10 cellular contexts compared by ENCODE assay signal in the genomic region with DNA sequence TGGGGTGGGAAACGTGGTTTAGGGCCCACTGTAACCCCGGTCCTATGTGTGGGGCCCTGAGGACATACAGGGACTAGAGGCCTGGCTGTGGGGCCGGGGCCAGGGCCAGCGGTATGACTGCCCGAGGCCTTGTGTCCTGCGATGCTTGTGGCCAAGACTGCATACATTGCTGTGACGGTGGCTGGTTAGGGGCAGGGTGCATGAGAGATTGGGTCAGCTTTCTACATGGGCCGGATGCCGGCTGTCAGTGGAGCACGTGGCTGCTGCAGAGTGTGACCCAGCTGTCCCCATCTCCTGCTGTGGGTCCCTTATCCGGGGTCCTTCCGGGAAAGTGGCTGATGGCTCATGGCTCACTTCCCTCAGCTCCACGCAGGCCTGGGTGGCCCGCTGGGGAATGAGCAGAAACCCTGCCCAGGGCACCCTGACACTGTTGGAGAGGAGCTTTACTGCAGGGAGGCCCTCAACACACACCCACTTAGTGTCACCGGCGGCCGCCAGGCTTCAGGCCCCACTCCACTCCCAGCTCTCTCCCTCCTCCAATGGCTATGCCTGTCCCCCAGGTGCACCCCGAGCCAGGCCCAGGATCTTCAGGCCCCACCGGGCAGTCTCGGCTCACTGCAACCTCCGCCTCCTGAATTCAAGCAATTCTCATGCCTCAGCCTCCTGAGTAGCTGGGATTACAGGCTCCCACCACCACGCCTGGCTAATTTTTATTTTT. TPM values are rescaled to one million over a fixed set of nuclear protein-coding genes. Genes with fewer than 3 reads are reported as not detected.
A peak's percentile ranks its signal among the peaks of the same experiment; 100 is the strongest.
DNase-seq lines count a peak whose midpoint lies in the region; ATAC-seq and TF ChIP-seq lines count a peak whose summit lies in the region.
"Had no signal": no experiment of that assay in that cellular context is flagged by ENCODE, and none has a peak within 500 bp of the region (broad histone marks: within the 10 kb centered on the region; RNA-seq: fewer than 3 reads in every experiment).

No MANE protein-coding gene starts in this region.

- H3K27ac ChIP-seq in upper lobe of right lung: no peak overlapping the region
- H3K27ac ChIP-seq: brain microvascular endothelial cell had no signal

- TF ChIP-seq CTCF in upper lobe of right lung (IDR thresholded peaks at IDR 0.05): no peak

- no peaks in the 10 kb centered on the region for H3K9me3 ChIP-seq in upper lobe of right lung

- H3K4me3 ChIP-seq in upper lobe of right lung: peak overlapping the region; percentile 54

- ATAC-seq in Right ventricle myocardium inferior (peak; percentile 11), left lobe of liver (peak; percentile 9), upper lobe of right lung (no peak)

- DNase-seq in Right ventricle myocardium inferior (ENCODE audit: missing footprints) (no peak), cardiac septum (ENCODE audit: low spot score) (no peak), left lobe of liver (ENCODE audit: low spot score) (no peak), upper lobe of right lung (no peak), posterior vena cava (ENCODE audit: low spot score) (no peak)
- DNase-seq in effector CD4-positive, alpha-beta T cell: no peak
- DNase-seq: activated CD4-positive, CD25-positive, alpha-beta regulatory T cell treated with anti-CD3 and anti-CD28 coated beads, Interleukin-2, amount 50 U/mL, for 72 hours; brain microvascular endothelial cell; NCI-H2081; stimulated activated CD4-positive, alpha-beta T cell treated with anti-CD3 and anti-CD28 coated beads, Interleukin-15, amount 100 ng/mL, for 24 hours had no signal

- intact Hi-C loops in Right ventricle myocardium inferior (cut with DNase I) (no loop called here), cardiac septum (cut with DNase I) (no loop called here), upper lobe of right lung (cut with DNase I) (no loop called here), posterior vena cava (cut with DNase I) (no loop called here)

- peaks cover 32% of the 10 kb centered on the region for H3K27me3 ChIP-seq in upper lobe of right lung

- H3K4me1 ChIP-seq in upper lobe of right lung: peaks cover 9% of the 10 kb centered on the region

- H3K36me3 ChIP-seq in upper lobe of right lung: no peaks in the 10 kb centered on the region
- H3K36me3 ChIP-seq: brain microvascular endothelial cell had no signal

RNA-seq across cellular contexts. Expression of a gene that starts 0.8 kb away (rescaled TPM):
- total RNA-seq in Right ventricle myocardium inferior (15.4 TPM), cardiac septum (31.4 TPM), left lobe of liver (0.70 TPM), upper lobe of right lung (7.8 TPM), posterior vena cava (10 to 100 TPM in 1 of 2 donors, 1 to 10 TPM in 1; 7.7 to 10.6 TPM)

RNA-seq across cellular contexts. Expression of a gene that starts 3.9 kb away (rescaled TPM):
- total RNA-seq in Right ventricle myocardium inferior: 9.3 TPM
- 2.8 TPM for total RNA-seq in cardiac septum
- 0.70 TPM for total RNA-seq in left lobe of liver
- total RNA-seq in upper lobe of right lung: 1.3 TPM
- total RNA-seq in posterior vena cava: under 1 TPM; 0.38 to 0.97 TPM

RNA-seq across cellular contexts. Expression of a gene that starts 6.4 kb away (rescaled TPM):
- total RNA-seq in Right ventricle myocardium inferior: 1.6 TPM
- 0.81 TPM for total RNA-seq in cardiac septum
- 0.23 TPM for total RNA-seq in left lobe of liver
- total RNA-seq in upper lobe of right lung: 0.96 TPM
- total RNA-seq in posterior vena cava: under 1 TPM; 0.86 to 0.88 TPM

RNA-seq across cellular contexts. Expression of a gene that starts 41.9 kb away (rescaled TPM):
- 144 TPM for total RNA-seq in Right ventricle myocardium inferior
- total RNA-seq in cardiac septum: 137 TPM
- total RNA-seq in left lobe of liver: 35.8 TPM
- total RNA-seq in upper lobe of right lung: 56.0 TPM
- 10 to 100 TPM; 69.4 to 86.2 TPM for total RNA-seq in posterior vena cava

RNA-seq across cellular contexts. Expression of a gene that starts 47.3 kb away (rescaled TPM):
- 23.5 TPM for total RNA-seq in Right ventricle myocardium inferior
- total RNA-seq in cardiac septum: 30.9 TPM
- 29.9 TPM for total RNA-seq in left lobe of liver
- total RNA-seq in upper lobe of right lung: 78.8 TPM
- 10 to 100 TPM; 42.7 to 43.0 TPM for total RNA-seq in posterior vena cava
